Comparison of ENCODE assay signal across 8 cellular contexts in genomic region chr13:42048625-42049453, GRCh38. TPM values are rescaled to one million over a fixed set of nuclear protein-coding genes. Genes with fewer than 3 reads are reported as not detected.
DNase-seq lines count a peak whose midpoint lies in the region; ATAC-seq and TF ChIP-seq lines count a peak whose summit lies in the region.

Gene DGKH (plus strand): TSS chr13:42048648. CDS start chr13:42048774, 126 bp downstream.

- no peak within 1 kb of the TSS for H3K27ac ChIP-seq in OCI-LY1 (ENCODE audit: low read depth, low read length, poor library complexity, severe bottlenecking)

- DNase-seq in C1 segment of cervical spinal cord (lab: John Stamatoyannopoulos, UW) (peak in 13 of 14 donors; percentile 3 to 80 (median 49)), epithelial cell of proximal tubule (ENCODE audit: low read depth) (no peak), mucosa of descending colon (peak; percentile 87 to 92 (median 90))
- DNase-seq in activated T-cell treated with anti-CD3 and anti-CD28 coated beads, Interleukin-2, amount 50 U/mL, for 1 hour: peak; percentile 72
- DNase-seq in stimulated activated naive CD4-positive, alpha-beta T cell (lab: John Stamatoyannopoulos, UW): peak; percentile 21 to 65 (median 50)

- ATAC-seq in HG03432 (IDR thresholded peaks at IDR 0.05; ENCODE audit: unreplicated experiment) (peak; percentile 54), mucosa of descending colon (peak; percentile 85)

- H3K9ac ChIP-seq in OCI-LY1 (ENCODE audit: low read length): peak within 1 kb of the TSS; percentile 84

- H3K4me3 ChIP-seq in OCI-LY1 (ENCODE audit: low read depth, low read length, poor library complexity, severe bottlenecking) (peak within 1 kb of the TSS; percentile 77), epithelial cell of proximal tubule (ENCODE audit: low read depth, low read length) (peak within 1 kb of the TSS; percentile 86), mucosa of descending colon (peak within 1 kb of the TSS; percentile 68)

- no peaks in the 10 kb centered on the region for H3K79me2 ChIP-seq in OCI-LY1 (ENCODE audit: insufficient read depth, low read length)

- no peaks in the 10 kb centered on the region for H3K9me2 ChIP-seq in OCI-LY1 (ENCODE audit: low read depth, low read length)

- no peaks in the 10 kb centered on the region for H3K9me3 ChIP-seq in OCI-LY1 (ENCODE audit: low read length)
- H3K9me3 ChIP-seq in mucosa of descending colon: no peaks in the 10 kb centered on the region

- H3K36me3 ChIP-seq in OCI-LY1 (ENCODE audit: insufficient read depth, low read length) (no peaks in the 10 kb centered on the region), mucosa of descending colon (ENCODE audit: low read depth) (no peaks in the 10 kb centered on the region)

- intact Hi-C loops in mucosa of descending colon (cut with DNase I, micrococcal nuclease): no loop called here

- no peaks in the 10 kb centered on the region for H3K27me3 ChIP-seq in OCI-LY1 (ENCODE audit: insufficient read depth, low read length)

- peak; percentile 54 for TF ChIP-seq POLR2A in GM19193 (IDR thresholded peaks at IDR 0.05; ENCODE audit: extremely low read depth, insufficient read depth, insufficient read length)

- TF ChIP-seq CTCF in OCI-LY1 (IDR thresholded peaks at IDR 0.05; ENCODE audit: low read length): no peak
- TF ChIP-seq CTCF in epithelial cell of proximal tubule (conservative IDR thresholded peaks at IDR 0.05; ENCODE audit: low read depth, low read length): peak; percentile 26
- TF ChIP-seq CTCF in mucosa of descending colon (IDR thresholded peaks at IDR 0.05): no peak

- H3K4me2 ChIP-seq in OCI-LY1 (ENCODE audit: low read length): peak within 1 kb of the TSS; percentile 97

- H3F3A ChIP-seq in OCI-LY1 (ENCODE audit: insufficient read depth, low read length): no peaks in the 10 kb centered on the region

- no peak within 1 kb of the TSS for H2AFZ ChIP-seq in OCI-LY1 (ENCODE audit: low read length)

- no peaks in the 10 kb centered on the region for H4K20me1 ChIP-seq in OCI-LY1 (ENCODE audit: insufficient read depth, low read length)

- peaks cover 19% of the 10 kb centered on the region for H3K4me1 ChIP-seq in OCI-LY1 (ENCODE audit: insufficient read depth, low read length, severe bottlenecking)
- H3K4me1 ChIP-seq in mucosa of descending colon (ENCODE audit: low read depth): peaks cover 10% of the 10 kb centered on the region

RNA-seq across cellular contexts. Expression of gene DGKH, which starts in this region (rescaled TPM):
- total RNA-seq in epithelial cell of proximal tubule: 10.0 and 10.3 TPM in 2 replicates
- 10 to 100 TPM; 18.8 to 27.0 (median 26.3) TPM for total RNA-seq in mucosa of descending colon
